ENCODE assay signal across 1 cellular context in genomic region chr3:22713936-22714335, GRCh38.
TF ChIP-seq lines count a peak whose summit lies in the region.

No MANE protein-coding gene starts in this region.

TF ChIP-seq in GM23338, 12 proteins besides CTCF, POLR2A, EP300 and RAD21 (continued from another document):
- TF ChIP-seq ZNF462 (CRISPR knock-in tag; IDR thresholded peaks at IDR 0.05) (no peak), ZNF331 (CRISPR knock-in tag; IDR thresholded peaks at IDR 0.05; ENCODE audit: low read depth) (no peak), STAT1 (IDR thresholded peaks at IDR 0.05; ENCODE audit: unreplicated experiment) (no peak), EZH2phosphoT487 (IDR thresholded peaks at IDR 0.05; ENCODE audit: unreplicated experiment) (no peak), POLR2AphosphoS5 (IDR thresholded peaks at IDR 0.05; ENCODE audit: low read depth) (no peak), CREB1 (CRISPR knock-in tag; IDR thresholded peaks at IDR 0.05; ENCODE audit: low read depth) (no peak)
TF ChIP-seq in GM23338: peak in this region for 0.
